In the genomic region with DNA sequence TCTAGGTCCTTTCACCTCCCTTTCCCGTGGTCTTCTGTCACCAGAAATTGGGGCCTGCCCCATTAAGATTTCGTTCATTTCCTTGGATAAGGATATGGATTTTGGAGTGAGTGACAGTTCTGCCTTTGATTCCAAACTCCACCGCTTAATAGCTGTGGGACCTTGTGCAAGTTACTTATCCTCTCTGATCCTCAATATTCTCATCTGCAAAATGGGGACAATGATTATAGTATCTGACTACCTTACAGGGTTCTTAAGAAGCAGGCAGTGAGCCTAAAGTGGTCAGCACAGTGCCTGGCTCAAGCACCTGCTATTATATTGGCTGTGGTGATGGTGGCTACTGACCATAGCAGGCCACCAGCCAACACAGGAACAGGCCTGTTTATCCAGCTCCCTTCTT, we compare ENCODE assay signal across 2 cellular contexts.
TF ChIP-seq lines count a peak whose summit lies in the region.

No MANE protein-coding gene starts in this region.

TF ChIP-seq in HepG2, 621 proteins besides CTCF, POLR2A, EP300 and RAD21:
- no peak for TF ChIP-seq ZNF205 (CRISPR knock-in tag; IDR thresholded peaks at IDR 0.05)
- TF ChIP-seq ZNF629 (CRISPR knock-in tag; conservative IDR thresholded peaks at IDR 0.05): peak; percentile 61

TF ChIP-seq in WTC11, 78 proteins besides CTCF, POLR2A, EP300 and RAD21:
- TF ChIP-seq, protein P1, sequence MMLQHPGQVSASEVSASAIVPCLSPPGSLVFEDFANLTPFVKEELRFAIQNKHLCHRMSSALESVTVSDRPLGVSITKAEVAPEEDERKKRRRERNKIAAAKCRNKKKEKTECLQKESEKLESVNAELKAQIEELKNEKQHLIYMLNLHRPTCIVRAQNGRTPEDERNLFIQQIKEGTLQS (CRISPR knock-in tag; conservative IDR thresholded peaks at IDR 0.05): no peak
- TF ChIP-seq, protein P2, sequence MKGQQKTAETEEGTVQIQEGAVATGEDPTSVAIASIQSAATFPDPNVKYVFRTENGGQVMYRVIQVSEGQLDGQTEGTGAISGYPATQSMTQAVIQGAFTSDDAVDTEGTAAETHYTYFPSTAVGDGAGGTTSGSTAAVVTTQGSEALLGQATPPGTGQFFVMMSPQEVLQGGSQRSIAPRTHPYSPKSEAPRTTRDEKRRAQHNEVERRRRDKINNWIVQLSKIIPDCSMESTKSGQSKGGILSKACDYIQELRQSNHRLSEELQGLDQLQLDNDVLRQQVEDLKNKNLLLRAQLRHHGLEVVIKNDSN (CRISPR knock-in tag; IDR thresholded peaks at IDR 0.05): no peak
- TF ChIP-seq RELA (CRISPR knock-in tag; IDR thresholded peaks at IDR 0.05; ENCODE audit: borderline replicate concordance) (no peak), NR1H2 (CRISPR knock-in tag; IDR thresholded peaks at IDR 0.05) (no peak), NR3C1 (CRISPR knock-in tag; conservative IDR thresholded peaks at IDR 0.05; ENCODE audit: low read depth) (no peak), ZNF396 (CRISPR knock-in tag; IDR thresholded peaks at IDR 0.05; ENCODE audit: borderline replicate concordance) (no peak), FOXK1 (CRISPR knock-in tag; IDR thresholded peaks at IDR 0.05) (no peak), OVOL2 (CRISPR knock-in tag; IDR thresholded peaks at IDR 0.05; ENCODE audit: borderline replicate concordance) (no peak), ZNF263 (CRISPR knock-in tag; IDR thresholded peaks at IDR 0.05; ENCODE audit: low read depth) (no peak), ZNF219 (CRISPR knock-in tag; IDR thresholded peaks at IDR 0.05; ENCODE audit: borderline replicate concordance) (no peak), ZNF671 (CRISPR knock-in tag; IDR thresholded peaks at IDR 0.05) (no peak), SMAD4 (CRISPR knock-in tag; IDR thresholded peaks at IDR 0.05) (no peak), ZNF423 (CRISPR knock-in tag; IDR thresholded peaks at IDR 0.05) (no peak), RORB (CRISPR knock-in tag; IDR thresholded peaks at IDR 0.05) (no peak), JUN (CRISPR knock-in tag; IDR thresholded peaks at IDR 0.05) (no peak)
- TF ChIP-seq, protein P3, sequence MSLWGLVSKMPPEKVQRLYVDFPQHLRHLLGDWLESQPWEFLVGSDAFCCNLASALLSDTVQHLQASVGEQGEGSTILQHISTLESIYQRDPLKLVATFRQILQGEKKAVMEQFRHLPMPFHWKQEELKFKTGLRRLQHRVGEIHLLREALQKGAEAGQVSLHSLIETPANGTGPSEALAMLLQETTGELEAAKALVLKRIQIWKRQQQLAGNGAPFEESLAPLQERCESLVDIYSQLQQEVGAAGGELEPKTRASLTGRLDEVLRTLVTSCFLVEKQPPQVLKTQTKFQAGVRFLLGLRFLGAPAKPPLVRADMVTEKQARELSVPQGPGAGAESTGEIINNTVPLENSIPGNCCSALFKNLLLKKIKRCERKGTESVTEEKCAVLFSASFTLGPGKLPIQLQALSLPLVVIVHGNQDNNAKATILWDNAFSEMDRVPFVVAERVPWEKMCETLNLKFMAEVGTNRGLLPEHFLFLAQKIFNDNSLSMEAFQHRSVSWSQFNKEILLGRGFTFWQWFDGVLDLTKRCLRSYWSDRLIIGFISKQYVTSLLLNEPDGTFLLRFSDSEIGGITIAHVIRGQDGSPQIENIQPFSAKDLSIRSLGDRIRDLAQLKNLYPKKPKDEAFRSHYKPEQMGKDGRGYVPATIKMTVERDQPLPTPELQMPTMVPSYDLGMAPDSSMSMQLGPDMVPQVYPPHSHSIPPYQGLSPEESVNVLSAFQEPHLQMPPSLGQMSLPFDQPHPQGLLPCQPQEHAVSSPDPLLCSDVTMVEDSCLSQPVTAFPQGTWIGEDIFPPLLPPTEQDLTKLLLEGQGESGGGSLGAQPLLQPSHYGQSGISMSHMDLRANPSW (CRISPR knock-in tag; conservative IDR thresholded peaks at IDR 0.05; ENCODE audit: low read depth): no peak
- TF ChIP-seq, protein P4, sequence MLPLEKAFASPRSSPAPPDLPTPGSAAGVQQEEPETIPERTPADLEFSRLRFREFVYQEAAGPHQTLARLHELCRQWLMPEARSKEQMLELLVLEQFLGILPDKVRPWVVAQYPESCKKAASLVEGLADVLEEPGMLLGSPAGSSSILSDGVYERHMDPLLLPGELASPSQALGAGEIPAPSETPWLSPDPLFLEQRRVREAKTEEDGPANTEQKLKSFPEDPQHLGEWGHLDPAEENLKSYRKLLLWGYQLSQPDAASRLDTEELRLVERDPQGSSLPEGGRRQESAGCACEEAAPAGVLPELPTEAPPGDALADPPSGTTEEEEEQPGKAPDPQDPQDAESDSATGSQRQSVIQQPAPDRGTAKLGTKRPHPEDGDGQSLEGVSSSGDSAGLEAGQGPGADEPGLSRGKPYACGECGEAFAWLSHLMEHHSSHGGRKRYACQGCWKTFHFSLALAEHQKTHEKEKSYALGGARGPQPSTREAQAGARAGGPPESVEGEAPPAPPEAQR (CRISPR knock-in tag; IDR thresholded peaks at IDR 0.05): no peak
- TF ChIP-seq, protein P5, sequence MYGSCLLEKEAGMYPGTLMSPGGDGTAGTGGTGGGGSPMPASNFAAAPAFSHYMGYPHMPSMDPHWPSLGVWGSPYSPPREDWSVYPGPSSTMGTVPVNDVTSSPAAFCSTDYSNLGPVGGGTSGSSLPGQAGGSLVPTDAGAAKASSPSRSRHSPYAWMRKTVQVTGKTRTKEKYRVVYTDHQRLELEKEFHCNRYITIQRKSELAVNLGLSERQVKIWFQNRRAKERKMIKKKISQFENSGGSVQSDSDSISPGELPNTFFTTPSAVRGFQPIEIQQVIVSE (CRISPR knock-in tag; IDR thresholded peaks at IDR 0.05; ENCODE audit: borderline replicate concordance): no peak
- TF ChIP-seq, protein P6, sequence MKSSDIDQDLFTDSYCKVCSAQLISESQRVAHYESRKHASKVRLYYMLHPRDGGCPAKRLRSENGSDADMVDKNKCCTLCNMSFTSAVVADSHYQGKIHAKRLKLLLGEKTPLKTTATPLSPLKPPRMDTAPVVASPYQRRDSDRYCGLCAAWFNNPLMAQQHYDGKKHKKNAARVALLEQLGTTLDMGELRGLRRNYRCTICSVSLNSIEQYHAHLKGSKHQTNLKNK (CRISPR knock-in tag; IDR thresholded peaks at IDR 0.05): no peak
